ENCODE assay signal across 1 cellular context in genomic region chr10:50607526-50607925, GRCh38.
TF ChIP-seq lines count a peak whose summit lies in the region.

No MANE protein-coding gene starts in this region.

TF ChIP-seq in IMR-90, 13 proteins besides CTCF, POLR2A, EP300 and RAD21:
- no peak for TF ChIP-seq MXI1 (IDR thresholded peaks at IDR 0.05; ENCODE audit: borderline replicate concordance, low read depth, low read length)
- TF ChIP-seq BHLHE40 (IDR thresholded peaks at IDR 0.05; ENCODE audit: low read depth, low read length) = no peak
- no peak for TF ChIP-seq NFE2L2 (IDR thresholded peaks at IDR 0.05; ENCODE audit: low read depth, low read length)
- TF ChIP-seq CEBPB (IDR thresholded peaks at IDR 0.05; ENCODE audit: low read depth, low read length) = no peak
- no peak for TF ChIP-seq MAZ (IDR thresholded peaks at IDR 0.05; ENCODE audit: borderline replicate concordance, low read depth, low read length)
- no peak for TF ChIP-seq RFX5 (IDR thresholded peaks at IDR 0.05; ENCODE audit: low read depth, low read length)
- TF ChIP-seq CHD1 (IDR thresholded peaks at IDR 0.05; ENCODE audit: low read depth, low read length) = no peak
- TF ChIP-seq ELK1 (IDR thresholded peaks at IDR 0.05; ENCODE audit: borderline replicate concordance, low read depth, low read length) = no peak
- no peak for TF ChIP-seq FOS (IDR thresholded peaks at IDR 0.05; ENCODE audit: low read depth, low read length)
- no peak for TF ChIP-seq SMC3 (IDR thresholded peaks at IDR 0.05; ENCODE audit: low read depth, low read length)
- no peak for TF ChIP-seq USF2 (IDR thresholded peaks at IDR 0.05; ENCODE audit: low read depth, low read length)
- TF ChIP-seq MAFK (IDR thresholded peaks at IDR 0.05; ENCODE audit: low read depth, low read length) = no peak
- no peak for TF ChIP-seq RCOR1 (IDR thresholded peaks at IDR 0.05; ENCODE audit: insufficient replicate concordance, low read length)
TF ChIP-seq in IMR-90: peak in this region for 0.
